1 cellular context compared by ENCODE assay signal in genomic region chr18:59853988-59854387, GRCh38.
TF ChIP-seq lines count a peak whose summit lies in the region.

No MANE protein-coding gene starts in this region.

TF ChIP-seq in HEK293, 187 proteins besides CTCF, POLR2A, EP300 and RAD21:
- TF ChIP-seq ZBTB6 (tag by site-specific recombination; IDR thresholded peaks at IDR 0.05) = peak; percentile 44; the same call in 1 of the 2 replicates
TF ChIP-seq in HEK293: peak in this region for 1; not testable (repeated sequence) for 186.
